In the genomic region with DNA sequence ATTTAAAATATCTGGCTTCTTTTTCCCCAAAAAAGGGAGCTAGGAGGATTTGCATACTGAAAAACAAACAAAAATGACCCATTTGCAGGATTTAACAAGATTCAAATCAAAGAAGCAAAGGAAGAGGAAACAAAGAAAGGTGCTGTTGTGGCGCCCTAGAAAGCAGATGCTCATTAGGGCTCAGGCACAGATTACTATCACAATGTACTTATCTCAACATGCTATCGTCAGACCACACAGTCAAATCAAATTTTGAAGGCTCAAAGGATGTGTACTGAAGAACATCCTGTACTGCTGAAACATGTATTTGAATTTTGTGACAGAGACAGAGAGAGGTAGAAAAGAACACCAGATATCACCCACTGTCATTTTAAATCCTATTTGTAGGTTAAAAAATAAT, we compare ENCODE assay signal across 11 cellular contexts. TPM values are rescaled to one million over a fixed set of nuclear protein-coding genes. Genes with fewer than 3 reads are reported as not detected.
DNase-seq lines count a peak whose midpoint lies in the region; ATAC-seq and TF ChIP-seq lines count a peak whose summit lies in the region.
"Had no signal": no experiment of that assay in that cellular context is flagged by ENCODE, and none has a peak within 500 bp of the region (broad histone marks: within the 10 kb centered on the region; RNA-seq: fewer than 3 reads in every experiment).

No MANE protein-coding gene starts in this region.

- no peak overlapping the region for H3K27ac ChIP-seq in CD4-positive, CD25-positive, alpha-beta regulatory T cell (ENCODE audit: insufficient read depth, low read length, poor library complexity, severe bottlenecking)
- H3K27ac ChIP-seq in right lobe of liver (no peak overlapping the region), mesenchymal stem cell (ENCODE audit: low read length, poor library complexity, severe bottlenecking) (no peak overlapping the region), Karpas-422 (ENCODE audit: low read length) (no peak overlapping the region)
- H3K27ac ChIP-seq: SK-N-MC had no signal

- H3K9ac ChIP-seq in mesenchymal stem cell (ENCODE audit: low read length) (no peak overlapping the region), Karpas-422 (ENCODE audit: low read length) (no peak overlapping the region)

- POLR2A ChIA-PET in WTC11 (lab: Charles Lee): no interaction called here

- peaks cover 6 to 34% (median 20%) of the 10 kb centered on the region in 4 donors for H3K4me1 Mint-ChIP-seq in CD4-positive, CD25-positive, alpha-beta regulatory T cell
- peaks cover 55% of the 10 kb centered on the region for H3K4me1 Mint-ChIP-seq in HFFc6 (ENCODE audit: low read depth)
- peaks cover 65% of the 10 kb centered on the region for H3K4me1 Mint-ChIP-seq in WTC11

- H3K27ac Mint-ChIP-seq in CD4-positive, CD25-positive, alpha-beta regulatory T cell: peak overlapping the region in 1 of 3 donors; percentile 33
- H3K27ac Mint-ChIP-seq in HFFc6 (peak overlapping the region; percentile 4; the same call in 1 of the 2 replicates), WTC11 (peak overlapping the region; percentile 26; the same call in 1 of the 2 replicates)

- H3K4ac ChIP-seq in mesenchymal stem cell (ENCODE audit: low read depth in 1 of 2, low read length in 2 of 2): no peak overlapping the region

- peaks cover 10% of the 10 kb centered on the region for H3K4me1 ChIP-seq in CD4-positive, CD25-positive, alpha-beta regulatory T cell (ENCODE audit: control insufficient read depth, insufficient read depth, low read length, poor library complexity, severe bottlenecking)
- H3K4me1 ChIP-seq in right lobe of liver: peaks cover 0 to 7% (median 0%) of the 10 kb centered on the region in 4 donors
- peaks cover 7% of the 10 kb centered on the region for H3K4me1 ChIP-seq in mesenchymal stem cell (ENCODE audit: control insufficient read depth, insufficient read depth, low read depth, low read length)
- no peaks in the 10 kb centered on the region for H3K4me1 ChIP-seq in Karpas-422 (ENCODE audit: low read length)

- H3K4me3 Mint-ChIP-seq in CD4-positive, CD25-positive, alpha-beta regulatory T cell: peak overlapping the region in 1 of 4 donors; percentile 18
- H3K4me3 Mint-ChIP-seq in HFFc6: no peak overlapping the region
- no peak overlapping the region for H3K4me3 Mint-ChIP-seq in WTC11

- H4K91ac ChIP-seq in mesenchymal stem cell (ENCODE audit: low read length): no peak overlapping the region

- H3K36me3 Mint-ChIP-seq in CD4-positive, CD25-positive, alpha-beta regulatory T cell: no peaks in the 10 kb centered on the region
- peaks cover 10% of the 10 kb centered on the region; the same call in 1 of the 2 replicates for H3K36me3 Mint-ChIP-seq in HFFc6 (ENCODE audit: low read depth)
- no peaks in the 10 kb centered on the region for H3K36me3 Mint-ChIP-seq in WTC11

- no peaks in the 10 kb centered on the region for H3K79me2 ChIP-seq in Karpas-422 (ENCODE audit: low read length)

- H3K9me2 ChIP-seq in Karpas-422 (replicated peaks; ENCODE audit: insufficient read depth, low read length): no peaks in the 10 kb centered on the region

- H3K14ac ChIP-seq in mesenchymal stem cell (ENCODE audit: low read length in 2 of 2): no peak overlapping the region

- intact Hi-C loops in right lobe of liver (cut with DNase I): no loop called here

- H3K9me3 ChIP-seq in CD4-positive, CD25-positive, alpha-beta regulatory T cell (ENCODE audit: control insufficient read depth in 2 of 2, low read length in 2 of 2): no peaks in the 10 kb centered on the region
- H3K9me3 ChIP-seq in right lobe of liver (no peaks in the 10 kb centered on the region), mesenchymal stem cell (ENCODE audit: control insufficient read depth, low read length) (no peaks in the 10 kb centered on the region), Karpas-422 (ENCODE audit: low read length) (no peaks in the 10 kb centered on the region)

- H3K27me3 ChIP-seq in CD4-positive, CD25-positive, alpha-beta regulatory T cell (ENCODE audit: control insufficient read depth, insufficient read depth, low read length): peaks cover 6% of the 10 kb centered on the region
- H3K27me3 ChIP-seq in right lobe of liver (no peaks in the 10 kb centered on the region), mesenchymal stem cell (ENCODE audit: control insufficient read depth in 1 of 2, insufficient read depth in 1 of 2, low read length in 2 of 2) (no peaks in the 10 kb centered on the region), Karpas-422 (ENCODE audit: low read length) (0 out of 2 replicates have a peak, but pooled peaks cover 2% of the 10 kb centered on the region)

- H4K8ac ChIP-seq in mesenchymal stem cell (ENCODE audit: low read length): no peak overlapping the region

- H2BK15ac ChIP-seq in mesenchymal stem cell (ENCODE audit: low read depth, poor library complexity, severe bottlenecking): no peak overlapping the region

- H3K27me3 Mint-ChIP-seq in CD4-positive, CD25-positive, alpha-beta regulatory T cell: peaks cover 15% of the 10 kb centered on the region
- no peaks in the 10 kb centered on the region for H3K27me3 Mint-ChIP-seq in HFFc6 (ENCODE audit: insufficient read depth)
- H3K27me3 Mint-ChIP-seq in WTC11 (ENCODE audit: low read depth): no peaks in the 10 kb centered on the region

- no peak overlapping the region for H2BK120ac ChIP-seq in mesenchymal stem cell (ENCODE audit: low read depth, low read length)

- H4K20me1 ChIP-seq in Karpas-422 (ENCODE audit: insufficient read depth, low read depth, low read length): no peaks in the 10 kb centered on the region

- peak; percentile 12 for TF ChIP-seq POLR2A in right lobe of liver (IDR thresholded peaks at IDR 0.05)

- DNase-seq in CD4-positive, CD25-positive, alpha-beta regulatory T cell: peak in 2 of 3 donors; percentile 62 to 89
- no peak for DNase-seq in HFFc6
- no peak for DNase-seq in WTC11 (ENCODE audit: low spot score)
- no peak for DNase-seq in right lobe of liver
- no peak for DNase-seq in mesenchymal stem cell
- DNase-seq in Karpas-422: no peak
- no peak for DNase-seq in epidermal melanocyte (ENCODE audit: insufficient read length, low spot score)
- DNase-seq: NCI-H446 treated with DMSO at 0.1 percent for 48 hours had no signal

- no peak overlapping the region for H3K18ac ChIP-seq in mesenchymal stem cell (ENCODE audit: low read depth in 1 of 2, low read length in 2 of 2)

- H3K4me3 ChIP-seq in CD4-positive, CD25-positive, alpha-beta regulatory T cell (ENCODE audit: low read depth, low read length): no peak overlapping the region
- H3K4me3 ChIP-seq in right lobe of liver (no peak overlapping the region), mesenchymal stem cell (ENCODE audit: insufficient read depth in 1 of 2, low read depth in 1 of 2, low read length in 2 of 2) (no peak overlapping the region), Karpas-422 (ENCODE audit: low read length) (no peak overlapping the region)
- H3K4me3 ChIP-seq: K562, SK-N-MC had no signal

- H3K9me3 Mint-ChIP-seq in CD4-positive, CD25-positive, alpha-beta regulatory T cell: no peaks in the 10 kb centered on the region
- no peaks in the 10 kb centered on the region for H3K9me3 Mint-ChIP-seq in HFFc6
- no peaks in the 10 kb centered on the region for H3K9me3 Mint-ChIP-seq in WTC11

- H2AFZ ChIP-seq in mesenchymal stem cell (ENCODE audit: low read depth, low read length) (no peak overlapping the region), Karpas-422 (ENCODE audit: low read length) (no peak overlapping the region)

- peaks cover 9% of the 10 kb centered on the region for H3K79me1 ChIP-seq in mesenchymal stem cell (replicated peaks; ENCODE audit: low read length, poor library complexity, severe bottlenecking)

- CTCF ChIA-PET in WTC11 (lab: Charles Lee): no interaction called here

- WGBS in right lobe of liver (ENCODE audit: insufficient coverage, low coverage, low lambda C conversion rate, missing lambda C conversion rate): 25% methylated on average over 2 of the region's 2 CpGs
- WGBS in mesenchymal stem cell: 63% methylated on average over 1 of the region's 2 CpGs

- H2BK5ac ChIP-seq in mesenchymal stem cell (ENCODE audit: low read depth, low read length, poor library complexity, severe bottlenecking): no peak overlapping the region

- no peak overlapping the region for H3K23ac ChIP-seq in mesenchymal stem cell (ENCODE audit: low read length in 2 of 2)

- no peaks in the 10 kb centered on the region for H3K36me3 ChIP-seq in CD4-positive, CD25-positive, alpha-beta regulatory T cell (ENCODE audit: control insufficient read depth, insufficient read depth, low read length)
- H3K36me3 ChIP-seq in right lobe of liver (no peaks in the 10 kb centered on the region), mesenchymal stem cell (ENCODE audit: control insufficient read depth in 1 of 2, insufficient read depth in 2 of 2, low read depth in 1 of 2, low read length in 2 of 2) (peaks cover 3 to 7% of the 10 kb centered on the region in 2 experiments), Karpas-422 (ENCODE audit: insufficient read depth, low read length) (no peaks in the 10 kb centered on the region)

- TF ChIP-seq CTCF in HFFc6 (IDR thresholded peaks at IDR 0.05): no peak
- no peak for TF ChIP-seq CTCF in WTC11 (IDR thresholded peaks at IDR 0.05)
- TF ChIP-seq CTCF in right lobe of liver (IDR thresholded peaks at IDR 0.05): no peak

- no peak overlapping the region for H2AK5ac ChIP-seq in mesenchymal stem cell (ENCODE audit: low read length, severe bottlenecking)

- peak; percentile 90 to 92 for ATAC-seq in CD4-positive, CD25-positive, alpha-beta regulatory T cell (ENCODE audit: low read depth in 2 of 2)
- ATAC-seq in WTC11 (no peak), right lobe of liver (peak in 3 of 4 donors; percentile 38 to 55 (median 45)), GM21447 (IDR thresholded peaks at IDR 0.05; ENCODE audit: unreplicated experiment) (no peak)
- ATAC-seq: K562 had no signal

- H3K4me2 ChIP-seq in mesenchymal stem cell (ENCODE audit: low read length, poor library complexity, severe bottlenecking) (no peak overlapping the region), Karpas-422 (ENCODE audit: low read depth, low read length, poor library complexity, severe bottlenecking) (no peak overlapping the region)

- no peak overlapping the region for H2BK12ac ChIP-seq in mesenchymal stem cell (ENCODE audit: low read length in 2 of 2)

TF ChIP-seq in WTC11, 78 proteins besides CTCF, POLR2A, EP300 and RAD21 (continues in another document):
- TF ChIP-seq ATF1 (CRISPR knock-in tag; IDR thresholded peaks at IDR 0.05): no peak

RNA-seq across cellular contexts. Expression of a gene that starts 10.9 kb away (rescaled TPM):
- total RNA-seq in CD4-positive, CD25-positive, alpha-beta regulatory T cell: 58.4 TPM
- 10 to 100 TPM; 27.9 to 39.5 (median 32.5) TPM for polyA plus RNA-seq in CD4-positive, CD25-positive, alpha-beta regulatory T cell
- 100 to 1,000 TPM in 3 of 6 experiments, 10 to 100 TPM in 3; 88.7 to 111 (median 96.1) TPM for total RNA-seq in HFFc6 (2021; fragmentation: NEBNext Ultra II Directional; extraction: Animal tissue kit (Norgen Biotek cat#: 25700))
- total RNA-seq in WTC11 (2021) (53.1 to 56.3 TPM (median 54.3 TPM) in 3 replicates), right lobe of liver (10 to 100 TPM in 4 of 6 experiments, 1 to 10 TPM in 2; 8.5 to 21.4 (median 14.3) TPM)
- 159 TPM for polyA plus RNA-seq in mesenchymal stem cell (2013, experiment 1 of 2)
- 180 TPM for polyA plus RNA-seq in mesenchymal stem cell (2013, experiment 2 of 2)
- 0.72 TPM in 1 of 2 replicates, not detected in the other for total RNA-seq in Karpas-422 (2014; rRNA removed; shearing (Covaris generic); ENCODE audit: low replicate concordance)

Comparison
In these comparisons a context has a peak if more than half of its experiments do, and no peak if none do; other contexts are left out.
1. ATAC-seq: peak in CD4-positive, CD25-positive, alpha-beta regulatory T cell (2 of 2) and right lobe of liver (3 of 4); none in WTC11 (single experiment) and GM21447 (single experiment).
2. DNase-seq: peak in CD4-positive, CD25-positive, alpha-beta regulatory T cell (2 of 3); none in HFFc6 (single experiment), WTC11 (single experiment), right lobe of liver (0 of 3), mesenchymal stem cell (single experiment), Karpas-422 (single experiment) and epidermal melanocyte (single experiment).